Comparison of ENCODE assay signal across 1 cellular context in genomic region chr3:42605550-42606173, GRCh38.
TF ChIP-seq lines count a peak whose summit lies in the region.

No MANE protein-coding gene starts in this region.

TF ChIP-seq in K562, 482 proteins besides CTCF, POLR2A, EP300 and RAD21 (continues in another document):
- TF ChIP-seq ZNF444 (CRISPR knock-in tag; IDR thresholded peaks at IDR 0.05), result no peak
- TF ChIP-seq RREB1 (CRISPR knock-in tag; IDR thresholded peaks at IDR 0.05), result no peak
- TF ChIP-seq KLF1 (tag; IDR thresholded peaks at IDR 0.05), result no peak
- peak in 1 of 3 experiments; percentile 72 for TF ChIP-seq YY1 (IDR thresholded peaks at IDR 0.05; ENCODE audit: borderline replicate concordance in 1 of 3, control insufficient read depth in 1 of 3, extremely low read depth in 1 of 3, insufficient read depth in 3 of 3, insufficient read length in 1 of 3, insufficient replicate concordance in 2 of 3, low read depth in 1 of 3, low read length in 2 of 3)
- TF ChIP-seq MTA3 (IDR thresholded peaks at IDR 0.05; ENCODE audit: borderline replicate concordance), result no peak; the same call in 1 of the 2 replicates
- peak; percentile 19 to 93; a peak in 2 of 4 replicates for TF ChIP-seq RCOR1 (IDR thresholded peaks at IDR 0.05; ENCODE audit: borderline replicate concordance in 1 of 2, low read depth in 2 of 2, low read length in 2 of 2)
- peak; percentile 41; the same call in 1 of the 2 replicates for TF ChIP-seq SP1 (CRISPR knock-in tag; IDR thresholded peaks at IDR 0.05)
- TF ChIP-seq ZNF592 (IDR thresholded peaks at IDR 0.05), result 0 out of 2 replicates have a peak, but pooled peaks have one; percentile 25
- peak; percentile 40; the same call in 1 of the 2 replicates for TF ChIP-seq FOXM1 (IDR thresholded peaks at IDR 0.05; ENCODE audit: low read depth)
- TF ChIP-seq FOXM1 (CRISPR knock-in tag; IDR thresholded peaks at IDR 0.05; ENCODE audit: low read depth), result no peak
- TF ChIP-seq ATF7 (IDR thresholded peaks at IDR 0.05), result 0 out of 2 replicates have a peak, but pooled peaks have one; percentile 28
- peak; percentile 93 for TF ChIP-seq SMARCE1 (IDR thresholded peaks at IDR 0.05)
- TF ChIP-seq TSC22D4 (tag; IDR thresholded peaks at IDR 0.05), result no peak
- no peak for TF ChIP-seq CC2D1A (IDR thresholded peaks at IDR 0.05)
- no peak for TF ChIP-seq HCFC1 (IDR thresholded peaks at IDR 0.05; ENCODE audit: low read depth, low read length)
- TF ChIP-seq SIN3B (IDR thresholded peaks at IDR 0.05; ENCODE audit: low read depth), result no peak
- no peak for TF ChIP-seq U2AF2 (optimal IDR thresholded peaks at IDR 0.05; ENCODE audit: low read depth, low read length)
- TF ChIP-seq MAFK (IDR thresholded peaks at IDR 0.05; ENCODE audit: low read length), result no peak
- peak; percentile 19; the same call in 1 of the 2 replicates for TF ChIP-seq MBD2 (IDR thresholded peaks at IDR 0.05; ENCODE audit: borderline replicate concordance, low read depth)
- TF ChIP-seq TAF1 (IDR thresholded peaks at IDR 0.05; ENCODE audit: control insufficient read depth, extremely low read depth, insufficient read depth, low read length, severe bottlenecking), result peak; percentile 24
- 0 out of 4 replicates have a peak, but pooled peaks of 1 of the 2 experiments have one; percentile 47 for TF ChIP-seq TBL1XR1 (IDR thresholded peaks at IDR 0.05; ENCODE audit: low read length in 2 of 2)
- no peak for TF ChIP-seq RBM39 (optimal IDR thresholded peaks at IDR 0.05; ENCODE audit: low read depth, low read length)
- no peak for TF ChIP-seq ZNF655 (CRISPR knock-in tag; IDR thresholded peaks at IDR 0.05)
- no peak for TF ChIP-seq ZNF277 (CRISPR knock-in tag; IDR thresholded peaks at IDR 0.05; ENCODE audit: borderline replicate concordance)
- peak; percentile 86 to 90 for TF ChIP-seq KDM1A (IDR thresholded peaks at IDR 0.05)
- no peak for TF ChIP-seq ZNF197 (CRISPR knock-in tag; IDR thresholded peaks at IDR 0.05; ENCODE audit: low read depth)
- no peak for TF ChIP-seq LCOR (CRISPR knock-in tag; IDR thresholded peaks at IDR 0.05)
- peak; percentile 63; the same call in 1 of the 2 replicates for TF ChIP-seq NBN (IDR thresholded peaks at IDR 0.05; ENCODE audit: low read depth)
- no peak for TF ChIP-seq TCFL5 (CRISPR knock-in tag; conservative IDR thresholded peaks at IDR 0.05)
- TF ChIP-seq FUS (optimal IDR thresholded peaks at IDR 0.05; ENCODE audit: low read depth, low read length), result no peak
- no peak for TF ChIP-seq STAG1 (CRISPR knock-in tag; IDR thresholded peaks at IDR 0.05; ENCODE audit: borderline replicate concordance)
- TF ChIP-seq GABPA (tag; conservative IDR thresholded peaks at IDR 0.05; ENCODE audit: low read depth), result no peak
- TF ChIP-seq ZMIZ1 (IDR thresholded peaks at IDR 0.05; ENCODE audit: low read depth in 2 of 2, low read length in 2 of 2), result no peak
- no peak for TF ChIP-seq ASH1L (IDR thresholded peaks at IDR 0.05; ENCODE audit: borderline replicate concordance, low read depth, partially characterized antibody)
- no peak for TF ChIP-seq ARID4B (CRISPR knock-in tag; IDR thresholded peaks at IDR 0.05)
- TF ChIP-seq RNF219 (CRISPR knock-in tag; IDR thresholded peaks at IDR 0.05), result no peak
